Comparison of ENCODE assay signal across 8 cellular contexts in genomic region chr6:109383438-109383940, GRCh38. TPM values are rescaled to one million over a fixed set of nuclear protein-coding genes. Genes with fewer than 3 reads are reported as not detected.
DNase-seq lines count a peak whose midpoint lies in the region; ATAC-seq, FAIRE-seq and TF ChIP-seq lines count a peak whose summit lies in the region.

No MANE protein-coding gene starts in this region.

- H3K4me1 Mint-ChIP-seq in brain = peaks cover 38% of the 10 kb centered on the region
- peaks cover 33% of the 10 kb centered on the region for H3K4me1 Mint-ChIP-seq in mesothelial cell of epicardium

- TF ChIP-seq POLR2A in A549 (IDR thresholded peaks at IDR 0.05; ENCODE audit: low read length) = no peak

- peaks cover 34% of the 10 kb centered on the region; the same call in 2 of the 3 replicates for H3K4me1 ChIP-seq in A549

- H3K4me3 Mint-ChIP-seq in brain (peak overlapping the region; percentile 91 to 98 (median 98)), mesothelial cell of epicardium (peak overlapping the region; percentile 92)

- peak overlapping the region; percentile 97 to 100 for H3K27ac ChIP-seq in A549
- peak overlapping the region; percentile 100 for H3K27ac ChIP-seq in HL-60 (replicated peaks)

- H3K4me2 ChIP-seq in A549 = peak overlapping the region; percentile 78

- H3K9me3 Mint-ChIP-seq in brain (no peaks in the 10 kb centered on the region), mesothelial cell of epicardium (no peaks in the 10 kb centered on the region)

- CTCF ChIA-PET in A549 (lab: Yijun Ruan, JAX) = interaction anchor here (0.6 to 5.0 kb wide), 21 partner anchors 10 to 288 kb away, joined by 3 to 50 read pairs (median 4); partner anchors contain the start of genes CEP57L1, PPIL6 and SMPD2

- peaks cover 19% of the 10 kb centered on the region for H3K27me3 Mint-ChIP-seq in brain
- H3K27me3 Mint-ChIP-seq in mesothelial cell of epicardium (ENCODE audit: low read depth) = peaks cover 1% of the 10 kb centered on the region

- no peak for TF ChIP-seq CTCF in A549 (IDR thresholded peaks at IDR 0.05)
- no peak for TF ChIP-seq CTCF in HL-60 (IDR thresholded peaks at IDR 0.05; ENCODE audit: insufficient read depth, low read length)
- TF ChIP-seq CTCF in brain (conservative IDR thresholded peaks at IDR 0.05) = peak; percentile 16 to 65
- TF ChIP-seq CTCF in mesothelial cell of epicardium (IDR thresholded peaks at IDR 0.05; ENCODE audit: unreplicated experiment) = no peak

- 21% methylated on average over 5 of the region's 5 CpGs for WGBS in A549 (ENCODE audit: missing lambda C conversion rate)

- no peaks in the 10 kb centered on the region for H3K9me3 ChIP-seq in A549

- FAIRE-seq in A549 (lab: Jason Lieb, UNC) = no peak

- no peak; a peak in 2 of 5 replicates for TF ChIP-seq RAD21 in A549 (conservative IDR thresholded peaks at IDR 0.05 in 1 of 2, IDR thresholded peaks at IDR 0.05 in 1 of 2)

- DNase-seq in A549 (ENCODE audit: low read depth in 1 of 2, low spot score in 1 of 2) (no peak), HL-60 (ENCODE audit: low read depth in 1 of 2, low spot score in 1 of 2) (no peak), mesothelial cell of epicardium (ENCODE audit: low spot score in 2 of 2, unreplicated experiment in 2 of 2) (no peak), NCI-H2196 treated with DMSO at 0.1 percent for 48 hours (lab: John Stamatoyannopoulos, UW; ENCODE audit: unreplicated experiment) (no peak)

- H3K36me3 Mint-ChIP-seq in brain = peaks cover 5% of the 10 kb centered on the region
- H3K36me3 Mint-ChIP-seq in mesothelial cell of epicardium = peaks cover 4% of the 10 kb centered on the region

- POLR2A ChIA-PET in A549 (lab: Yijun Ruan, JAX) = interaction anchor here (0.9 to 2.5 kb wide), 5 partner anchors 22 to 302 kb away, joined by 4 to 17 read pairs (median 7); partner anchors contain the start of genes CEP57L1, PPIL6, SESN1 and SMPD2

- H3K27ac Mint-ChIP-seq in brain (peak overlapping the region; percentile 64 to 100 (median 100)), mesothelial cell of epicardium (peak overlapping the region; percentile 100)

- no peak for TF ChIP-seq EP300 in A549 (IDR thresholded peaks at IDR 0.05)

- H3K4me3 ChIP-seq in A549 = peak overlapping the region; percentile 97
- peak overlapping the region; percentile 74 for H3K4me3 ChIP-seq in HL-60 (replicated peaks; ENCODE audit: insufficient read depth, low read length)

- no peak for ATAC-seq in A549
- no peak for ATAC-seq in activated CD4-positive, CD25-positive, alpha-beta regulatory T cell treated with anti-CD3 and anti-CD28 coated beads, Interleukin-2, amount 50 U/mL, for 24 hours
- no peak for ATAC-seq in HG02588 (IDR thresholded peaks at IDR 0.05; ENCODE audit: unreplicated experiment)
- no peak for ATAC-seq in HG03442 (IDR thresholded peaks at IDR 0.05; ENCODE audit: unreplicated experiment)

- H3K27me3 ChIP-seq in HL-60 (ENCODE audit: insufficient read depth, poor library complexity, severe bottlenecking) = no peaks in the 10 kb centered on the region

TF ChIP-seq in A549, 52 proteins besides CTCF, POLR2A, EP300 and RAD21:
- TF ChIP-seq GATA3 (IDR thresholded peaks at IDR 0.05; ENCODE audit: borderline replicate concordance) (no peak), RCOR1 (IDR thresholded peaks at IDR 0.05; ENCODE audit: low read depth, low read length) (no peak)

RNA-seq across cellular contexts. Expression of gene CD164, which starts 1.2 kb away (rescaled TPM):
- polyA plus RNA-seq in A549 (2011; rRNA removed) (171 and 174 TPM in 2 replicates), A549 (2017; fragmentation: RNase III; extraction: RNeasy Plus Mini Kit Qiagen cat#74134 plus additional on column Dnase treatment) (90.4 to 94.0 TPM (median 91.1 TPM) in 3 replicates), brain (ENCODE audit: insufficient read depth, low read depth, low replicate concordance) (81.0 TPM)
- 39.0 and 44.5 TPM in 2 replicates for polyA plus RNA-seq in A549 (2012; cell fraction: cytosol; rRNA removed)
- 27.1 and 31.0 TPM in 2 replicates for polyA plus RNA-seq in A549 (2012; cell fraction: nucleus; rRNA removed)
- 108 and 131 TPM in 2 replicates for polyA minus RNA-seq in A549 (2011; rRNA and poly(A)+ RNA removed)
- 255 to 262 TPM (median 256 TPM) in 3 replicates for total RNA-seq in mesothelial cell of epicardium

RNA-seq across cellular contexts. Expression of gene PPIL6, which starts 56.9 kb away (rescaled TPM):
- polyA plus RNA-seq in A549 (2011; rRNA removed) (4.4 and 5.0 TPM in 2 replicates), A549 (2017; fragmentation: RNase III; extraction: RNeasy Plus Mini Kit Qiagen cat#74134 plus additional on column Dnase treatment) (1.6 to 2.7 TPM (median 2.0 TPM) in 3 replicates), brain (ENCODE audit: insufficient read depth, low read depth, low replicate concordance) (7.6 TPM)
- 0.63 and 0.94 TPM in 2 replicates for polyA plus RNA-seq in A549 (2012; cell fraction: cytosol; rRNA removed)
- 0.22 and 0.24 TPM in 2 replicates for polyA plus RNA-seq in A549 (2012; cell fraction: nucleus; rRNA removed)
- 0.37 and 1.6 TPM in 2 replicates for polyA minus RNA-seq in A549 (2011; rRNA and poly(A)+ RNA removed)
- 2.9 to 4.8 TPM (median 4.8 TPM) in 3 replicates for total RNA-seq in mesothelial cell of epicardium

RNA-seq across cellular contexts. Expression of gene SMPD2, which starts 57.0 kb away (rescaled TPM):
- polyA plus RNA-seq in A549 (2011; rRNA removed) = 9.6 and 13.1 TPM in 2 replicates
- 12.4 and 14.5 TPM in 2 replicates for polyA plus RNA-seq in A549 (2012; cell fraction: cytosol; rRNA removed)
- polyA plus RNA-seq in A549 (2012; cell fraction: nucleus; rRNA removed) = 20.1 and 21.3 TPM in 2 replicates
- 10.0 to 10.7 TPM (median 10.6 TPM) in 3 replicates for polyA plus RNA-seq in A549 (2017; fragmentation: RNase III; extraction: RNeasy Plus Mini Kit Qiagen cat#74134 plus additional on column Dnase treatment)
- polyA minus RNA-seq in A549 (2011; rRNA and poly(A)+ RNA removed) = 28.5 and 42.4 TPM in 2 replicates
- 20.0 TPM for polyA plus RNA-seq in brain (ENCODE audit: insufficient read depth, low read depth, low replicate concordance)
- total RNA-seq in mesothelial cell of epicardium = 9.8 to 11.9 TPM (median 10.4 TPM) in 3 replicates

Comparison
In these comparisons a context has a peak if more than half of its experiments do, and no peak if none do; other contexts are left out.
1. CTCF ChIP-seq: peak in brain (2 of 2); none in A549 (single experiment), HL-60 (single experiment) and mesothelial cell of epicardium (single experiment).